In the genomic region with DNA sequence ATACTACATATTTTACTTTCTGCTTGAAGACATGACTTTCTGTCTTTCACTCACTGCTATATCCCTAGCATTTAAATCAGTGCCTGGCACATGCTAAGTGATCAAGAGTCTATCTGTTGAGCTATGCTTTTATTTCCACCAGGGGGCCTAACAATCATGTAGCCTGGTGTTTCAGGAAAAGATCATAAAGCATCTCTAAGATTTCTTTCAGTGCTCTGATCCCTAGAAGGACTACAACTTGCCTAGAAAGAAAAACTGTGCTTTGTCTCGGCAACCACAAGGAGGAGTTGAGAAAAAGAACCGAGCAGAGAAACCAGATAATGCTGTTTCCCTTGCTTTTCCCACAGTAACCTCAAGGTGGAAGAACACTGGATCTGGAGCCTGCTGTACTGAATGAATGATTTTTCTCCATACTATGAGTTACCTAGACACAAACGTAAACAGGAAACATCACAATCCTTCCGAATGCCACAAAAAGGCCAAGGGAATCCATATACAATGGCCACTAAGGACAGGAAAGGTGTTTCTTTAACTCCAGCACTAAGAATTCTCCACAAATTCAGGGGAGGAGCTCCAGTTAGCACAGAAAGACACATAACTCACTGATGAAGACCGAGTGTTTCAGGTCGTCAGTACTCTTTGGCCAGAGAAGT, we compare ENCODE assay signal across 8 cellular contexts. TPM values are rescaled to one million over a fixed set of nuclear protein-coding genes. Genes with fewer than 3 reads are reported as not detected.
A peak's percentile ranks its signal among the peaks of the same experiment; 100 is the strongest.
DNase-seq lines count a peak whose midpoint lies in the region; ATAC-seq and TF ChIP-seq lines count a peak whose summit lies in the region.

No MANE protein-coding gene starts in this region.

- H3K4me1 ChIP-seq in endocrine pancreas (ENCODE audit: control insufficient read depth, insufficient read depth, low read length) (peaks cover 12% of the 10 kb centered on the region), tibial artery (peaks cover 0 to 26% (median 17%) of the 10 kb centered on the region in 4 donors)

- H3K9me3 ChIP-seq in AG04450 (ENCODE audit: control insufficient read depth, insufficient read depth, low read length) (peaks cover 6% of the 10 kb centered on the region; the same call in 1 of the 2 replicates), endocrine pancreas (ENCODE audit: control insufficient read depth, low read length) (no peaks in the 10 kb centered on the region), tibial artery (no peaks in the 10 kb centered on the region)

- peak; percentile 86 for DNase-seq in AG04450 (ENCODE audit: low read depth, low spot score)
- peak; percentile 28 for DNase-seq in GM10248 (ENCODE audit: extremely low spot score)
- DNase-seq in NCI-H146 treated with DMSO at 0.1 percent for 48 hours (lab: John Stamatoyannopoulos, UW; ENCODE audit: unreplicated experiment), result peak; percentile 73
- peak; percentile 46 for DNase-seq in SKM-1 treated with dmso at 0.1 percent for 144 hours (lab: John Stamatoyannopoulos, UW; ENCODE audit: unreplicated experiment)
- DNase-seq in medulla oblongata (ENCODE audit: extremely low spot score), result peak; percentile 87
- DNase-seq in tibial artery, result peak in 1 of 2 donors; percentile 34

- no peak for ATAC-seq in GM18519 (IDR thresholded peaks at IDR 0.05; ENCODE audit: low FRiP score, unreplicated experiment)

- peak overlapping the region; percentile 93 for H3K4me3 ChIP-seq in AG04450 (ENCODE audit: low read depth, low read length)
- H3K4me3 ChIP-seq in endocrine pancreas (ENCODE audit: control insufficient read depth, insufficient read depth, low read length), result peak overlapping the region; percentile 100
- peak overlapping the region; percentile 69 to 72 for H3K4me3 ChIP-seq in tibial artery

- peak overlapping the region; percentile 99 for H3K9ac ChIP-seq in endocrine pancreas (ENCODE audit: control insufficient read depth, insufficient read depth, low read length)

- intact Hi-C loops in tibial artery (cut with DNase I; ENCODE audit: low total_unique reads), result loop anchor here (2.0 to 10.0 kb wide), 2 partner anchors 57 to 135 kb away; no protein-coding TSS in a partner anchor

- peak overlapping the region; percentile 99 for H3K27ac ChIP-seq in AG04450 (ENCODE audit: low read depth, low read length)
- H3K27ac ChIP-seq in tibial artery, result peak overlapping the region; percentile 88 to 94

- TF ChIP-seq CTCF in AG04450 (IDR thresholded peaks at IDR 0.05; ENCODE audit: low read depth, low read length) (peak; percentile 89), GM10248 (IDR thresholded peaks at IDR 0.05; ENCODE audit: control extremely low read depth, extremely low read depth, low read depth, missing control alignments) (peak; percentile 36), tibial artery (IDR thresholded peaks at IDR 0.05) (peak; percentile 76 to 83)

- H3K27me3 ChIP-seq in AG04450 (ENCODE audit: control insufficient read depth, insufficient read depth, low read length) (no peaks in the 10 kb centered on the region), endocrine pancreas (ENCODE audit: control insufficient read depth, insufficient read depth, low read length) (no peaks in the 10 kb centered on the region), tibial artery (no peaks in the 10 kb centered on the region)

- POLR2A ChIA-PET in AG04450 (lab: Yijun Ruan, JAX), result interaction anchor here (0.6 to 1.4 kb wide), 2 partner anchors 13 to 115 kb away, joined by 4 to 5 read pairs; no protein-coding TSS in a partner anchor
- POLR2A ChIA-PET in GM10248 (lab: Yijun Ruan, JAX), result no interaction called here

- CTCF ChIA-PET in AG04450 (lab: Charles Lee) (interaction anchor here (0.6 to 5.9 kb wide), 35 partner anchors 9 to 587 kb away, joined by 3 to 59 read pairs (median 4); a partner anchor contains a TSS), GM10248 (lab: Yijun Ruan, JAX) (interaction anchor here (0.6 to 1.6 kb wide), 11 partner anchors 8 to 556 kb away, joined by 3 to 12 read pairs (median 5); no protein-coding TSS in a partner anchor)

- H3K36me3 ChIP-seq in endocrine pancreas (ENCODE audit: control insufficient read depth, insufficient read depth, low read length), result no peaks in the 10 kb centered on the region
- no peaks in the 10 kb centered on the region for H3K36me3 ChIP-seq in tibial artery

RNA-seq across cellular contexts. Expression of a gene that starts 1.2 kb away (rescaled TPM):
- 10.3 and 13.7 TPM in 2 replicates for polyA plus RNA-seq in AG04450 (2011; rRNA removed)
- polyA minus RNA-seq in AG04450 (2011; rRNA and poly(A)+ RNA removed), result 4.3 and 7.3 TPM in 2 replicates

Comparison
In these comparisons a context has a peak if more than half of its experiments do, and no peak if none do; other contexts are left out.
1. CTCF ChIP-seq: peak in every context shown above with its lines; median percentile 89 in AG04450; 80 in tibial artery; 36 in GM10248.